Comparison of ENCODE assay signal across 8 cellular contexts in the genomic region with DNA sequence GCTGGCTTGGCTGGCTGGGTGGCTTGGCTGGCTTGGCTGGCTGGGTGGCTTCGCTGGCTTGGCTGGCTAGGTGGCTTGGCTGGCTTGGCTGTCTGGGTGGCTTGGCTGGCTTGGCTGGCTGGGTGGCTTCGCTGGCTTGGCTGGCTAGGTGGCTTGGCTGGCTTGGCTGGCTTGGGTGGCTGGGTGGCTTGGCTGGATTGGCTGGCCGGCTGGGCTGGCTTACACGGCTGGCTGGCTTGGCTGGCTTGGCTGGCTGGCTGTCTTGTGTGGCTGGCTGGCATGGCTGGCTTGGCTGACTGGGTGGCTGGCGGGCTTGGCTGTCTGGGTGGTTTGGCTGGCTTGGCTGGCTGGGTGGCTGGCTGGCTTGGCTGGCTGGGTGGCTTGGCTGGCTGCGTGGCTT.
DNase-seq lines count a peak whose midpoint lies in the region; ATAC-seq and TF ChIP-seq lines count a peak whose summit lies in the region.
"Not testable (repeated sequence)": the region's sequence is repeated elsewhere in the genome, so short reads cannot be mapped to it uniquely, and the experiment has no call there.

No MANE protein-coding gene starts in this region.

- H3K4me3 Mint-ChIP-seq in activated CD4-positive, alpha-beta T cell treated with anti-CD3 and anti-CD28 coated beads, Interleukin-2, amount 10 ng/mL, durations not matched to agents 24 days and 14 days; activated T-cell treated with anti-CD3 and anti-CD28 coated beads, Interleukin-2, amount 50 U/mL, for 4 hours: not testable (repeated sequence)

- TF ChIP-seq EP300 in ovary (IDR thresholded peaks at IDR 0.05); stomach (IDR thresholded peaks at IDR 0.05): not testable (repeated sequence)

- whole genome bisulfite sequencing in body of pancreas, 2 donors, result 70 to 71% methylated on average over 2 to 4 of the region's 6 CpGs
- 44 to 70% (median 64%) methylated on average over 2 to 5 of the region's 6 CpGs for WGBS in ovary, 3 donors
- 50 to 90% (median 78%) methylated on average over 2 to 5 of the region's 6 CpGs for WGBS in stomach, 5 donors
- 79 to 83% methylated on average over 4 to 5 of the region's 6 CpGs for WGBS in aorta, 2 donors

- peak; percentile 57 for DNase-seq in activated CD4-positive, alpha-beta T cell treated with anti-CD3 and anti-CD28 coated beads, Interleukin-2, amount 10 ng/mL, durations not matched to agents 24 days and 14 days
- DNase-seq in activated T-cell treated with anti-CD3 and anti-CD28 coated beads, Interleukin-2, amount 50 U/mL, for 4 hours, result peak; percentile 22
- DNase-seq in body of pancreas (peak in 3 of 4 donors; percentile 7 to 27 (median 19)), cardiac septum (ENCODE audit: low spot score) (peak; percentile 85), left lung (peak; percentile 32 to 95), ovary (peak; percentile 9 to 36 (median 28)), stomach (peak; percentile 38), aorta (peak; percentile 59 to 81)

- not testable (repeated sequence) for H3K9me3 Mint-ChIP-seq in activated CD4-positive, alpha-beta T cell treated with anti-CD3 and anti-CD28 coated beads, Interleukin-2, amount 10 ng/mL, durations not matched to agents 24 days and 14 days; activated T-cell treated with anti-CD3 and anti-CD28 coated beads, Interleukin-2, amount 50 U/mL, for 4 hours

- not testable (repeated sequence) for H3K27me3 ChIP-seq in body of pancreas; left lung; ovary; stomach; aorta (ENCODE audit: control insufficient read depth in 1 of 2, insufficient read depth in 2 of 2, low read length in 1 of 2)

- H3K27ac ChIP-seq in body of pancreas; left lung; ovary; stomach; aorta (ENCODE audit: low read depth in 1 of 2, low read length in 2 of 2): not testable (repeated sequence)

- not testable (repeated sequence) for TF ChIP-seq POLR2A in body of pancreas (IDR thresholded peaks at IDR 0.05); ovary (IDR thresholded peaks at IDR 0.05); stomach (IDR thresholded peaks at IDR 0.05)

- H3K27me3 Mint-ChIP-seq in activated CD4-positive, alpha-beta T cell treated with anti-CD3 and anti-CD28 coated beads, Interleukin-2, amount 10 ng/mL, durations not matched to agents 24 days and 14 days; activated T-cell treated with anti-CD3 and anti-CD28 coated beads, Interleukin-2, amount 50 U/mL, for 4 hours (ENCODE audit: low read depth): not testable (repeated sequence)

- H3K36me3 ChIP-seq in body of pancreas (replicated peaks in 1 of 2; ENCODE audit: insufficient read depth in 1 of 2, low read depth in 2 of 2); left lung; ovary; stomach; aorta (ENCODE audit: control insufficient read depth in 1 of 2, insufficient read depth in 2 of 2, low read length in 1 of 2): not testable (repeated sequence)

- H3K4me1 ChIP-seq in body of pancreas; left lung; ovary (ENCODE audit: insufficient read depth); stomach; aorta (ENCODE audit: control insufficient read depth in 1 of 2, insufficient read depth in 2 of 2, low read length in 2 of 2): not testable (repeated sequence)

- H3K27ac Mint-ChIP-seq in activated CD4-positive, alpha-beta T cell treated with anti-CD3 and anti-CD28 coated beads, Interleukin-2, amount 10 ng/mL, durations not matched to agents 24 days and 14 days, result not testable (repeated sequence)

- H3K4me1 Mint-ChIP-seq in activated CD4-positive, alpha-beta T cell treated with anti-CD3 and anti-CD28 coated beads, Interleukin-2, amount 10 ng/mL, durations not matched to agents 24 days and 14 days; activated T-cell treated with anti-CD3 and anti-CD28 coated beads, Interleukin-2, amount 50 U/mL, for 4 hours (ENCODE audit: low read depth): not testable (repeated sequence)

- intact Hi-C loops in activated CD4-positive, alpha-beta T cell treated with anti-CD3 and anti-CD28 coated beads, Interleukin-2, amount 10 ng/mL, durations not matched to agents 24 days and 14 days (cut with micrococcal nuclease); body of pancreas (cut with DNase I); cardiac septum (cut with DNase I); left lung (cut with DNase I); ovary (cut with DNase I); stomach (cut with DNase I; ENCODE audit: low total_unique reads); aorta (cut with DNase I): not testable (repeated sequence)

- H3K9me3 ChIP-seq in body of pancreas; left lung; ovary; aorta (ENCODE audit: control insufficient read depth, low read length): not testable (repeated sequence)
- H3K9me3 ChIP-seq in stomach, result peaks cover 0 to 12% (median 4%) of the 10 kb centered on the region in 4 donors

- not testable (repeated sequence) for H3K36me3 Mint-ChIP-seq in activated CD4-positive, alpha-beta T cell treated with anti-CD3 and anti-CD28 coated beads, Interleukin-2, amount 10 ng/mL, durations not matched to agents 24 days and 14 days (ENCODE audit: low read depth); activated T-cell treated with anti-CD3 and anti-CD28 coated beads, Interleukin-2, amount 50 U/mL, for 4 hours (ENCODE audit: insufficient read depth)

- ATAC-seq in activated T-cell treated with anti-CD3 and anti-CD28 coated beads, Interleukin-2, amount 50 U/mL, for 4 hours; body of pancreas; left lung; aorta (ENCODE audit: low FRiP score): not testable (repeated sequence)

- H3K4me3 ChIP-seq in body of pancreas; left lung; ovary; stomach; aorta (ENCODE audit: low read length in 2 of 2): not testable (repeated sequence)

- TF ChIP-seq CTCF in body of pancreas (IDR thresholded peaks at IDR 0.05); left lung (IDR thresholded peaks at IDR 0.05); ovary (IDR thresholded peaks at IDR 0.05); stomach (IDR thresholded peaks at IDR 0.05): not testable (repeated sequence)

Comparison
In these comparisons a context has a peak if more than half of its experiments do, and no peak if none do; other contexts are left out.
1. DNase-seq: peak in every context shown above with its lines; median percentile 85 in cardiac septum; 70 in aorta; 64 in left lung; 57 in activated CD4-positive, alpha-beta T cell treated with anti-CD3 and anti-CD28 coated beads, Interleukin-2, amount 10 ng/mL, durations not matched to agents 24 days and 14 days; 38 in stomach; 28 in ovary; 22 in activated T-cell treated with anti-CD3 and anti-CD28 coated beads, Interleukin-2, amount 50 U/mL, for 4 hours; 19 in body of pancreas.